Comparison of ENCODE assay signal across 10 cellular contexts in genomic region chr18:159933-160332, GRCh38. TPM values are rescaled to one million over a fixed set of nuclear protein-coding genes. Genes with fewer than 3 reads are reported as not detected.
A peak's percentile ranks its signal among the peaks of the same experiment; 100 is the strongest.
DNase-seq lines count a peak whose midpoint lies in the region; ATAC-seq, FAIRE-seq and TF ChIP-seq lines count a peak whose summit lies in the region.
"Had no signal": no experiment of that assay in that cellular context is flagged by ENCODE, and none has a peak within 500 bp of the region (broad histone marks: within the 10 kb centered on the region; RNA-seq: fewer than 3 reads in every experiment).

No MANE protein-coding gene starts in this region.

- no peaks in the 10 kb centered on the region for H3K79me1 ChIP-seq in H9 (ENCODE audit: insufficient read depth, low read depth, low read length, poor library complexity, severe bottlenecking)

- H4K5ac ChIP-seq in H9 (ENCODE audit: insufficient read length, low read depth, low read length): no peak overlapping the region

- H3K4me3 Mint-ChIP-seq in H9: peak overlapping the region; percentile 96 to 98
- peak overlapping the region; percentile 94 for H3K4me3 Mint-ChIP-seq in activated T-helper 17 cell treated with anti-CD3 and anti-CD28 coated beads, Interleukin-2, amount 50 U/mL, for 72 hours

- H3K9ac ChIP-seq in H9 (ENCODE audit: extremely low read depth, insufficient read length, low read length): no peak overlapping the region
- H3K9ac ChIP-seq in iPS-20b (ENCODE audit: low read depth, low read length): peak overlapping the region; percentile 72; the same call in 1 of the 2 replicates

- no peak overlapping the region for H3T11ph ChIP-seq in H9 (ENCODE audit: low read length)

- no peak overlapping the region for H3K27ac ChIP-seq in A673 (ENCODE audit: low read depth, low read length, poor library complexity, severe bottlenecking)
- no peak overlapping the region for H3K27ac ChIP-seq in H9 (ENCODE audit: insufficient read length, low read depth, low read length)
- no peak overlapping the region for H3K27ac ChIP-seq in iPS-20b (ENCODE audit: low read length)
- no peak overlapping the region for H3K27ac ChIP-seq in sigmoid colon

- no peak overlapping the region for H2BK20ac ChIP-seq in H9 (ENCODE audit: low read depth, low read length, poor library complexity, severe bottlenecking)

- H3K27ac Mint-ChIP-seq in H9: no peak overlapping the region; a peak in 1 of 7 replicates
- H3K27ac Mint-ChIP-seq in activated T-helper 17 cell treated with anti-CD3 and anti-CD28 coated beads, Interleukin-2, amount 50 U/mL, for 72 hours: no peak overlapping the region

- no CpG with 5 or more reads among the region's 15 CpGs for WGBS in H9 (ENCODE audit: extremely low coverage, insufficient read length, low lambda C conversion rate)
- 97% methylated on average over 15 of the region's 15 CpGs for WGBS in sigmoid colon, 2 donors

- no peak overlapping the region for H3K23ac ChIP-seq in H9 (ENCODE audit: insufficient read length, low read depth, low read length)

- H3K4ac ChIP-seq in H9 (ENCODE audit: low read depth, low read length): no peak overlapping the region

- TF ChIP-seq CTCF in A673 (conservative IDR thresholded peaks at IDR 0.05; ENCODE audit: low read depth, low read length) (no peak), H9 (conservative IDR thresholded peaks at IDR 0.05) (no peak), sigmoid colon (IDR thresholded peaks at IDR 0.05) (no peak)

- CTCF ChIA-PET in A673 (lab: Charles Lee): no interaction called here

- H2BK12ac ChIP-seq in H9 (ENCODE audit: insufficient read length, low read depth, low read length): no peak overlapping the region

- H4K8ac ChIP-seq in H9 (replicated peaks; ENCODE audit: insufficient read length, low read depth, low read length): no peak overlapping the region

- no peaks in the 10 kb centered on the region for H3K9me3 ChIP-seq in A673 (ENCODE audit: low read depth, low read length, poor library complexity, severe bottlenecking)
- no peaks in the 10 kb centered on the region for H3K9me3 ChIP-seq in H9 (ENCODE audit: control insufficient read depth, low read depth, low read length)
- no peaks in the 10 kb centered on the region for H3K9me3 ChIP-seq in iPS-20b (ENCODE audit: insufficient read depth, low read depth, low read length)
- H3K9me3 ChIP-seq in sigmoid colon: no peaks in the 10 kb centered on the region

- ATAC-seq in activated T-helper 17 cell treated with anti-CD3 and anti-CD28 coated beads, Interleukin-2, amount 50 U/mL, for 72 hours (replicated peaks): no peak
- no peak for ATAC-seq in HG02798 (IDR thresholded peaks at IDR 0.05; ENCODE audit: poor library complexity, unreplicated experiment)

- H4K91ac ChIP-seq in H9 (ENCODE audit: insufficient read length, low read depth, low read length): no peak overlapping the region

- H3K14ac ChIP-seq in H9 (ENCODE audit: insufficient read depth, low read length): no peak overlapping the region

- intact Hi-C loops in A673 (cut with micrococcal nuclease; ENCODE audit: unreplicated experiment): no loop called here
- intact Hi-C loops in sigmoid colon (cut with DNase I): no loop called here

- H4K20me1 ChIP-seq in H9 (ENCODE audit: control insufficient read depth, insufficient read depth, insufficient read length): no peaks in the 10 kb centered on the region

- H3K36me3 Mint-ChIP-seq in H9 (ENCODE audit: insufficient read depth in 1 of 3, low read depth in 3 of 3): peaks cover 17 to 27% (median 21%) of the 10 kb centered on the region in 3 experiments; a peak in 6 of 7 replicates
- peaks cover 45% of the 10 kb centered on the region for H3K36me3 Mint-ChIP-seq in activated T-helper 17 cell treated with anti-CD3 and anti-CD28 coated beads, Interleukin-2, amount 50 U/mL, for 72 hours (ENCODE audit: low read depth)

- H3K27me3 Mint-ChIP-seq in H9 (ENCODE audit: low read depth): peaks cover 23% of the 10 kb centered on the region
- no peaks in the 10 kb centered on the region for H3K27me3 Mint-ChIP-seq in activated T-helper 17 cell treated with anti-CD3 and anti-CD28 coated beads, Interleukin-2, amount 50 U/mL, for 72 hours

- H3K27me3 ChIP-seq in A673 (replicated peaks; ENCODE audit: insufficient read depth, low read depth, low read length, poor library complexity) (no peaks in the 10 kb centered on the region), H9 (ENCODE audit: insufficient read depth, low read length) (peaks cover 4% of the 10 kb centered on the region; the same call in 1 of the 2 replicates), iPS-20b (ENCODE audit: insufficient read depth, low read length) (peaks cover 14% of the 10 kb centered on the region), sigmoid colon (no peaks in the 10 kb centered on the region)

- BruUV-seq in A673 (replicated peaks; lab: Mats Ljungman, UMichigan): no TSS peak

- H3K18ac ChIP-seq in H9 (ENCODE audit: insufficient read length, low read depth, low read length): no peak overlapping the region

- no peak overlapping the region for H2BK120ac ChIP-seq in H9 (ENCODE audit: low read depth, low read length, poor library complexity, severe bottlenecking)

- TF ChIP-seq EP300 in sigmoid colon (IDR thresholded peaks at IDR 0.05): no peak

- POLR2A ChIA-PET in A673 (lab: Charles Lee; ENCODE audit: low non-redundant PET): no interaction called here

- peaks cover 6% of the 10 kb centered on the region for H3K4me1 ChIP-seq in A673 (ENCODE audit: insufficient read depth, low read length, poor library complexity, severe bottlenecking)
- no peaks in the 10 kb centered on the region for H3K4me1 ChIP-seq in H9 (ENCODE audit: insufficient read depth, low read length)
- no peaks in the 10 kb centered on the region; the same call in 1 of the 2 replicates for H3K4me1 ChIP-seq in iPS-20b (ENCODE audit: insufficient read depth, low read length)
- peaks cover 0 to 27% (median 21%) of the 10 kb centered on the region in 4 donors for H3K4me1 ChIP-seq in sigmoid colon

- no peak for DNase-seq in A673 (ENCODE audit: low spot score)
- no peak for DNase-seq in H9
- no peak for DNase-seq in urothelium cell line (ENCODE audit: low spot score)
- no peak for DNase-seq in sigmoid colon
- no peak for DNase-seq in cerebellar cortex (ENCODE audit: low spot score)
- DNase-seq: activated CD8-positive, alpha-beta memory T cell treated with anti-CD3 and anti-CD28 coated beads, Interleukin-2, amount 50 U/mL, for 4 hours; DMS153 had no signal

- H3K4me3 ChIP-seq in A673 (ENCODE audit: low read depth, low read length, poor library complexity, severe bottlenecking): peak overlapping the region; percentile 97
- peak overlapping the region; percentile 90 for H3K4me3 ChIP-seq in iPS-20b (ENCODE audit: low read length)
- peak overlapping the region in 1 of 4 donors; percentile 94 for H3K4me3 ChIP-seq in sigmoid colon

- peaks cover 21% of the 10 kb centered on the region for H3K36me3 ChIP-seq in A673 (ENCODE audit: insufficient read depth, low read length, poor library complexity, severe bottlenecking)
- H3K36me3 ChIP-seq in iPS-20b (ENCODE audit: insufficient read depth, low read depth, low read length): peaks cover 25% of the 10 kb centered on the region
- H3K36me3 ChIP-seq in sigmoid colon: peaks cover 0 to 22% (median 7%) of the 10 kb centered on the region in 4 donors

- H2BK15ac ChIP-seq in H9 (ENCODE audit: low read depth, low read length): no peak overlapping the region

- FAIRE-seq in urothelium cell line (lab: Jason Lieb, UNC): no peak

- peaks cover 31% of the 10 kb centered on the region for H3K79me2 ChIP-seq in H9 (ENCODE audit: insufficient read depth, low read length)

- H2BK5ac ChIP-seq in H9 (ENCODE audit: insufficient read length, low read length): no peak overlapping the region

- H2AK5ac ChIP-seq in H9 (ENCODE audit: insufficient read length, low read length): no peak overlapping the region

- no peak overlapping the region for H2AFZ ChIP-seq in H9 (ENCODE audit: low read length)

- H3K23me2 ChIP-seq in H9 (ENCODE audit: insufficient read length, low read depth, low read length, poor library complexity, severe bottlenecking): no peaks in the 10 kb centered on the region

- no peak overlapping the region for H3K56ac ChIP-seq in H9 (ENCODE audit: insufficient read length, low read depth, low read length)

- no peak for TF ChIP-seq POLR2A in sigmoid colon (IDR thresholded peaks at IDR 0.05)

- H3K9me3 Mint-ChIP-seq in H9: peaks cover 0 to 3% of the 10 kb centered on the region in 2 experiments; a peak in 1 of 5 replicates
- H3K9me3 Mint-ChIP-seq in activated T-helper 17 cell treated with anti-CD3 and anti-CD28 coated beads, Interleukin-2, amount 50 U/mL, for 72 hours: no peaks in the 10 kb centered on the region

- H3K4me2 ChIP-seq in H9 (ENCODE audit: insufficient read depth, insufficient read length, low read length): no peak overlapping the region

- peaks cover 4 to 15% of the 10 kb centered on the region in 2 experiments for H3K4me1 Mint-ChIP-seq in H9
- H3K4me1 Mint-ChIP-seq in activated T-helper 17 cell treated with anti-CD3 and anti-CD28 coated beads, Interleukin-2, amount 50 U/mL, for 72 hours: peaks cover 15% of the 10 kb centered on the region

RNA-seq across cellular contexts. Expression of gene USP14, which starts 1.6 kb away (rescaled TPM):
- total RNA-seq in A673 (2021) (134 and 148 TPM in 2 replicates), H9 (2021) (92.1 and 94.0 TPM in 2 replicates), sigmoid colon (10 to 100 TPM; 27.8 to 40.7 (median 31.0) TPM)
- 10 to 100 TPM; 51.0 to 96.6 TPM for total RNA-seq in activated T-helper 17 cell treated with anti-CD3 and anti-CD28 coated beads, Interleukin-2, amount 50 U/mL, for 72 hours
- 10 to 100 TPM; 11.4 to 26.1 (median 17.3) TPM for polyA plus RNA-seq in sigmoid colon
